ENCODE assay signal across 18 cellular contexts in the genomic region with DNA sequence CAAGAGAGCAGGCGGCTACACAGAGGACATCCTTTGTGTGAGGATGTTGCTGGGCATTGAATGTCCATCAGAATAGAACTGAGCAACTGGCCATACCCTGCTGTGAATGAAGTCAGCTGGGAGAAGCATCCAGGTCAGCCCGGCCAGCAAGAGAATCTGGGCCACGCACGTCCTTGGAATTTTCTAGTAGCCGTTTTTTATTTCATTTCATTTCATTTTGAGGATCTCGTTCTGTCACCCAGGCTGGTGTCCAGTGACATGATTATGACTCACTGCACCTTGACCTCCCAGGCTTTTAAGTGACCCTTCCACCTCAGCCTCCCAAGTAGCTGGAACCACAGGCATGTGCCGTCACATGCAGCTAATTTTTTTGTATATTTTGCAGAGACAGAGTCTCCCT.
DNase-seq lines count a peak whose midpoint lies in the region; ATAC-seq, FAIRE-seq and TF ChIP-seq lines count a peak whose summit lies in the region.
"Had no signal": no experiment of that assay in that cellular context is flagged by ENCODE, and none has a peak within 500 bp of the region (broad histone marks: within the 10 kb centered on the region; RNA-seq: fewer than 3 reads in every experiment).

No MANE protein-coding gene starts in this region.

- BruUV-seq in MCF 10A (replicated peaks; lab: Mats Ljungman, UMichigan): no TSS peak

- H3K4me1 ChIP-seq in breast epithelium (no peaks in the 10 kb centered on the region), kidney (ENCODE audit: control insufficient read depth in 1 of 2, insufficient read depth in 1 of 2, low read depth in 1 of 2, low read length in 2 of 2) (peaks cover 31 to 46% of the 10 kb centered on the region in 2 donors)

- peaks cover 63% of the 10 kb centered on the region for H3K36me3 Mint-ChIP-seq in MCF 10A (ENCODE audit: insufficient read depth, unreplicated experiment)
- peaks cover 38% of the 10 kb centered on the region for H3K36me3 Mint-ChIP-seq in WTC11
- peaks cover 48 to 68% of the 10 kb centered on the region in 2 donors for H3K36me3 Mint-ChIP-seq in stimulated activated naive B cell treated with anti-CD40 and anti-IgM and Interleukin-4, amounts not matched to agents 10 μg/mL and 1 μg/mL and 100 μg/mL, for 72 hours
- no peaks in the 10 kb centered on the region for H3K36me3 Mint-ChIP-seq in natural killer cell

- H3K27me3 ChIP-seq in breast epithelium: no peaks in the 10 kb centered on the region

- H3K4me1 Mint-ChIP-seq in MCF 10A (ENCODE audit: insufficient read depth, unreplicated experiment): no peaks in the 10 kb centered on the region
- peaks cover 14% of the 10 kb centered on the region for H3K4me1 Mint-ChIP-seq in WTC11
- peaks cover 0 to 3% of the 10 kb centered on the region in 2 donors for H3K4me1 Mint-ChIP-seq in stimulated activated naive B cell treated with anti-CD40 and anti-IgM and Interleukin-4, amounts not matched to agents 10 μg/mL and 1 μg/mL and 100 μg/mL, for 72 hours
- H3K4me1 Mint-ChIP-seq in natural killer cell: peaks cover 0 to 6% of the 10 kb centered on the region in 2 donors
- H3K4me1 Mint-ChIP-seq: stimulated activated memory B cell treated with anti-CD40 and anti-IgM and Interleukin-4, amounts not matched to agents 10 μg/mL and 1 μg/mL and 100 μg/mL, for 72 hours had no signal

- H3K27ac ChIP-seq in breast epithelium (no peak overlapping the region), kidney (ENCODE audit: low read depth in 2 of 2, low read length in 2 of 2) (peak overlapping the region; percentile 69 to 80)

- CTCF ChIA-PET in MCF 10A (lab: Yijun Ruan, JAX): no interaction called here
- CTCF ChIA-PET in WTC11 (lab: Charles Lee): no interaction called here

- no peaks in the 10 kb centered on the region for H3K27me3 Mint-ChIP-seq in MCF 10A (ENCODE audit: insufficient read depth, unreplicated experiment)
- H3K27me3 Mint-ChIP-seq in WTC11 (ENCODE audit: low read depth): no peaks in the 10 kb centered on the region
- H3K27me3 Mint-ChIP-seq in stimulated activated naive B cell treated with anti-CD40 and anti-IgM and Interleukin-4, amounts not matched to agents 10 μg/mL and 1 μg/mL and 100 μg/mL, for 72 hours: no peaks in the 10 kb centered on the region
- H3K27me3 Mint-ChIP-seq in natural killer cell (ENCODE audit: low read depth in 2 of 2): no peaks in the 10 kb centered on the region
- H3K27me3 Mint-ChIP-seq: activated naive CD8-positive, alpha-beta T cell; naive B cell; stimulated activated memory B cell treated with anti-CD40 and anti-IgM and Interleukin-4, amounts not matched to agents 10 μg/mL and 1 μg/mL and 100 μg/mL, for 72 hours had no signal

- H3K4me3 Mint-ChIP-seq in MCF 10A (ENCODE audit: unreplicated experiment): no peak overlapping the region
- H3K4me3 Mint-ChIP-seq in WTC11: no peak overlapping the region
- no peak overlapping the region for H3K4me3 Mint-ChIP-seq in stimulated activated naive B cell treated with anti-CD40 and anti-IgM and Interleukin-4, amounts not matched to agents 10 μg/mL and 1 μg/mL and 100 μg/mL, for 72 hours
- no peak overlapping the region for H3K4me3 Mint-ChIP-seq in natural killer cell
- H3K4me3 Mint-ChIP-seq: activated naive CD8-positive, alpha-beta T cell; naive B cell; stimulated activated memory B cell treated with anti-CD40 and anti-IgM and Interleukin-4, amounts not matched to agents 10 μg/mL and 1 μg/mL and 100 μg/mL, for 72 hours had no signal

- DNase-seq in MCF 10A (ENCODE audit: unreplicated experiment): no peak
- DNase-seq in breast epithelium (ENCODE audit: low spot score in 2 of 2): no peak
- no peak for DNase-seq in WTC11 (ENCODE audit: low spot score)
- no peak for DNase-seq in kidney
- DNase-seq in stimulated activated naive B cell treated with anti-CD40 and anti-IgM and Interleukin-4, amounts not matched to agents 10 μg/mL and 1 μg/mL and 100 μg/mL, for 72 hours: no peak
- DNase-seq in natural killer cell: no peak
- no peak for DNase-seq in UCSD-AML1 (lab: John Stamatoyannopoulos, UW; ENCODE audit: unreplicated experiment)
- DNase-seq: activated CD4-positive, CD25-positive, alpha-beta regulatory T cell; activated CD8-positive, alpha-beta memory T cell treated with anti-CD3 and anti-CD28 coated beads, Interleukin-2, amount 50 U/mL, for 48 hours; cerebellar nuclear complex; head of caudate nucleus; Kasumi-1; naive B cell had no signal

- intact Hi-C loops in MCF 10A (cut with micrococcal nuclease): no loop called here
- intact Hi-C loops in breast epithelium (cut with DNase I; ENCODE audit: low total_unique reads): no loop called here
- intact Hi-C loops in kidney (cut with DNase I): no loop called here
- intact Hi-C loops in natural killer cell (cut with micrococcal nuclease): no loop called here

- no peak for FAIRE-seq in kidney (lab: Jason Lieb, UNC)
- FAIRE-seq: G401.6, GM19239 had no signal

- H3K27ac Mint-ChIP-seq in MCF 10A (ENCODE audit: low read depth, unreplicated experiment): peak overlapping the region; percentile 11
- H3K27ac Mint-ChIP-seq in WTC11: peak overlapping the region; percentile 47; the same call in 1 of the 2 replicates
- peak overlapping the region; percentile 62 for H3K27ac Mint-ChIP-seq in stimulated activated naive B cell treated with anti-CD40 and anti-IgM and Interleukin-4, amounts not matched to agents 10 μg/mL and 1 μg/mL and 100 μg/mL, for 72 hours
- no peak overlapping the region for H3K27ac Mint-ChIP-seq in natural killer cell
- H3K27ac Mint-ChIP-seq: stimulated activated memory B cell treated with anti-CD40 and anti-IgM and Interleukin-4, amounts not matched to agents 10 μg/mL and 1 μg/mL and 100 μg/mL, for 72 hours had no signal

- no peak for TF ChIP-seq CTCF in MCF 10A (IDR thresholded peaks at IDR 0.05; ENCODE audit: unreplicated experiment)
- TF ChIP-seq CTCF in breast epithelium (IDR thresholded peaks at IDR 0.05): no peak
- TF ChIP-seq CTCF in WTC11 (IDR thresholded peaks at IDR 0.05): no peak
- TF ChIP-seq CTCF in kidney (IDR thresholded peaks at IDR 0.05; ENCODE audit: borderline replicate concordance, extremely low read depth, insufficient read depth): no peak
- no peak for TF ChIP-seq CTCF in natural killer cell (IDR thresholded peaks at IDR 0.05)

- H3K9me3 Mint-ChIP-seq in MCF 10A (ENCODE audit: unreplicated experiment) (no peaks in the 10 kb centered on the region), WTC11 (no peaks in the 10 kb centered on the region), natural killer cell (no peaks in the 10 kb centered on the region)
- no peaks in the 10 kb centered on the region for H3K9me3 Mint-ChIP-seq in stimulated activated naive B cell treated with anti-CD40 and anti-IgM and Interleukin-4, amounts not matched to agents 10 μg/mL and 1 μg/mL and 100 μg/mL, for 72 hours
- H3K9me3 Mint-ChIP-seq: naive B cell; stimulated activated memory B cell treated with anti-CD40 and anti-IgM and Interleukin-4, amounts not matched to agents 10 μg/mL and 1 μg/mL and 100 μg/mL, for 72 hours had no signal

- H3K9ac ChIP-seq in kidney (ENCODE audit: low read length in 2 of 2): peak overlapping the region in 1 of 2 donors; percentile 37

- no peak for TF ChIP-seq POLR2A in breast epithelium (IDR thresholded peaks at IDR 0.05)

- no peak overlapping the region for H3K4me3 ChIP-seq in breast epithelium
- H3K4me3 ChIP-seq in kidney (ENCODE audit: low read length in 2 of 2): no peak overlapping the region

- ATAC-seq in WTC11 (no peak), HG02981 (IDR thresholded peaks at IDR 0.05; ENCODE audit: unreplicated experiment) (no peak), natural killer cell (no peak)
- ATAC-seq in stimulated activated naive B cell treated with anti-CD40 and anti-IgM and Interleukin-4, amounts not matched to agents 10 μg/mL and 1 μg/mL and 100 μg/mL, for 72 hours (replicated peaks): no peak
- ATAC-seq: stimulated activated memory B cell treated with anti-CD40 and anti-IgM and Interleukin-4, amounts not matched to agents 10 μg/mL and 1 μg/mL and 100 μg/mL, for 72 hours had no signal

- H3K9me3 ChIP-seq in breast epithelium (no peaks in the 10 kb centered on the region), kidney (ENCODE audit: control insufficient read depth in 1 of 2, low read length in 2 of 2) (no peaks in the 10 kb centered on the region)

- POLR2A ChIA-PET in MCF 10A (lab: Yijun Ruan, JAX) (no interaction called here), WTC11 (lab: Charles Lee) (no interaction called here)

- H3K36me3 ChIP-seq in breast epithelium (no peaks in the 10 kb centered on the region), kidney (ENCODE audit: control insufficient read depth in 1 of 2, insufficient read depth in 2 of 2, low read length in 2 of 2) (peaks cover 29 to 30% of the 10 kb centered on the region in 2 donors)

TF ChIP-seq in WTC11, 78 proteins besides CTCF, POLR2A, EP300 and RAD21 (continues in another document):
- no peak for TF ChIP-seq ATF1 (CRISPR knock-in tag; IDR thresholded peaks at IDR 0.05)
- TF ChIP-seq, protein P1, sequence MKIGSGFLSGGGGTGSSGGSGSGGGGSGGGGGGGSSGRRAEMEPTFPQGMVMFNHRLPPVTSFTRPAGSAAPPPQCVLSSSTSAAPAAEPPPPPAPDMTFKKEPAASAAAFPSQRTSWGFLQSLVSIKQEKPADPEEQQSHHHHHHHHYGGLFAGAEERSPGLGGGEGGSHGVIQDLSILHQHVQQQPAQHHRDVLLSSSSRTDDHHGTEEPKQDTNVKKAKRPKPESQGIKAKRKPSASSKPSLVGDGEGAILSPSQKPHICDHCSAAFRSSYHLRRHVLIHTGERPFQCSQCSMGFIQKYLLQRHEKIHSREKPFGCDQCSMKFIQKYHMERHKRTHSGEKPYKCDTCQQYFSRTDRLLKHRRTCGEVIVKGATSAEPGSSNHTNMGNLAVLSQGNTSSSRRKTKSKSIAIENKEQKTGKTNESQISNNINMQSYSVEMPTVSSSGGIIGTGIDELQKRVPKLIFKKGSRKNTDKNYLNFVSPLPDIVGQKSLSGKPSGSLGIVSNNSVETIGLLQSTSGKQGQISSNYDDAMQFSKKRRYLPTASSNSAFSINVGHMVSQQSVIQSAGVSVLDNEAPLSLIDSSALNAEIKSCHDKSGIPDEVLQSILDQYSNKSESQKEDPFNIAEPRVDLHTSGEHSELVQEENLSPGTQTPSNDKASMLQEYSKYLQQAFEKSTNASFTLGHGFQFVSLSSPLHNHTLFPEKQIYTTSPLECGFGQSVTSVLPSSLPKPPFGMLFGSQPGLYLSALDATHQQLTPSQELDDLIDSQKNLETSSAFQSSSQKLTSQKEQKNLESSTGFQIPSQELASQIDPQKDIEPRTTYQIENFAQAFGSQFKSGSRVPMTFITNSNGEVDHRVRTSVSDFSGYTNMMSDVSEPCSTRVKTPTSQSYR (CRISPR knock-in tag; IDR thresholded peaks at IDR 0.05): no peak
- TF ChIP-seq, protein P2, sequence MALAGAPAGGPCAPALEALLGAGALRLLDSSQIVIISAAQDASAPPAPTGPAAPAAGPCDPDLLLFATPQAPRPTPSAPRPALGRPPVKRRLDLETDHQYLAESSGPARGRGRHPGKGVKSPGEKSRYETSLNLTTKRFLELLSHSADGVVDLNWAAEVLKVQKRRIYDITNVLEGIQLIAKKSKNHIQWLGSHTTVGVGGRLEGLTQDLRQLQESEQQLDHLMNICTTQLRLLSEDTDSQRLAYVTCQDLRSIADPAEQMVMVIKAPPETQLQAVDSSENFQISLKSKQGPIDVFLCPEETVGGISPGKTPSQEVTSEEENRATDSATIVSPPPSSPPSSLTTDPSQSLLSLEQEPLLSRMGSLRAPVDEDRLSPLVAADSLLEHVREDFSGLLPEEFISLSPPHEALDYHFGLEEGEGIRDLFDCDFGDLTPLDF (CRISPR knock-in tag; IDR thresholded peaks at IDR 0.05): no peak

Comparison
In these comparisons a context has a peak if more than half of its experiments do, and no peak if none do; other contexts are left out.
1. H3K27ac Mint-ChIP-seq: peak in MCF 10A (single experiment), WTC11 (single experiment) and stimulated activated naive B cell treated with anti-CD40 and anti-IgM and Interleukin-4, amounts not matched to agents 10 μg/mL and 1 μg/mL and 100 μg/mL, for 72 hours (single experiment); none in natural killer cell (0 of 2).
2. H3K27ac ChIP-seq: peak in kidney (2 of 2); none in breast epithelium (0 of 2).